Comparison of ENCODE assay signal across 19 cellular contexts in genomic region chr14:42469637-42470426, GRCh38.
DNase-seq lines count a peak whose midpoint lies in the region; ATAC-seq and TF ChIP-seq lines count a peak whose summit lies in the region.
"Had no signal": no experiment of that assay in that cellular context is flagged by ENCODE, and none has a peak within 500 bp of the region (broad histone marks: within the 10 kb centered on the region; RNA-seq: fewer than 3 reads in every experiment).

No MANE protein-coding gene starts in this region.

- H3K9ac ChIP-seq in fibroblast of lung (ENCODE audit: insufficient read depth, low read length) = no peak overlapping the region

- no peaks in the 10 kb centered on the region for H3K36me3 Mint-ChIP-seq in glutamatergic neuron (ENCODE audit: unreplicated experiment)
- H3K36me3 Mint-ChIP-seq: activated naive CD8-positive, alpha-beta T cell treated with anti-CD3 and anti-CD28 coated beads, Interleukin-2, amount 10 ng/mL, durations not matched to agents 7 days and 5 days had no signal

- no peak for TF ChIP-seq POLR2A in body of pancreas (IDR thresholded peaks at IDR 0.05)

- H3K27me3 Mint-ChIP-seq in glutamatergic neuron (ENCODE audit: unreplicated experiment) = no peaks in the 10 kb centered on the region
- H3K27me3 Mint-ChIP-seq: activated CD4-positive, alpha-beta T cell treated with anti-CD3 and anti-CD28 coated beads, Interleukin-2, amount 10 ng/mL, durations not matched to agents 7 days and 5 days; activated naive CD8-positive, alpha-beta T cell treated with anti-CD3 and anti-CD28 coated beads, Interleukin-2, amount 10 ng/mL, durations not matched to agents 7 days and 5 days had no signal

- no peaks in the 10 kb centered on the region for H3K4me1 Mint-ChIP-seq in glutamatergic neuron (ENCODE audit: low read depth, unreplicated experiment)
- H3K4me1 Mint-ChIP-seq: activated CD4-positive, alpha-beta T cell treated with anti-CD3 and anti-CD28 coated beads, Interleukin-2, amount 10 ng/mL, durations not matched to agents 7 days and 5 days; activated naive CD8-positive, alpha-beta T cell treated with anti-CD3 and anti-CD28 coated beads, Interleukin-2, amount 10 ng/mL, durations not matched to agents 7 days and 5 days had no signal

- no peaks in the 10 kb centered on the region for H3K9me2 ChIP-seq in hepatocyte (replicated peaks; ENCODE audit: insufficient read depth)

- H3K4me1 ChIP-seq in fibroblast of lung (ENCODE audit: control insufficient read depth, extremely low read depth, insufficient read depth, low read length) (no peaks in the 10 kb centered on the region), body of pancreas (no peaks in the 10 kb centered on the region), hepatocyte (ENCODE audit: insufficient read depth) (no peaks in the 10 kb centered on the region)
- H3K4me1 ChIP-seq: left ventricle myocardium inferior, spleen, upper lobe of right lung had no signal

- ATAC-seq in HG02852 (IDR thresholded peaks at IDR 0.05; ENCODE audit: unreplicated experiment) (peak; percentile 51), body of pancreas (no peak)
- ATAC-seq: upper lobe of right lung had no signal

- H3K9me3 ChIP-seq in fibroblast of lung (ENCODE audit: control insufficient read depth, insufficient read depth, low read depth, low read length) = no peaks in the 10 kb centered on the region
- no peaks in the 10 kb centered on the region for H3K9me3 ChIP-seq in body of pancreas
- no peaks in the 10 kb centered on the region for H3K9me3 ChIP-seq in hepatocyte (ENCODE audit: low read depth)
- H3K9me3 ChIP-seq: left ventricle myocardium inferior, spleen, upper lobe of right lung had no signal

- H3K27me3 ChIP-seq in fibroblast of lung (ENCODE audit: control insufficient read depth, insufficient read depth, low read length) (no peaks in the 10 kb centered on the region), body of pancreas (no peaks in the 10 kb centered on the region), hepatocyte (no peaks in the 10 kb centered on the region)
- H3K27me3 ChIP-seq: spleen, upper lobe of right lung had no signal

- intact Hi-C loops in body of pancreas (cut with DNase I) = no loop called here

- TF ChIP-seq CTCF in fibroblast of lung (conservative IDR thresholded peaks at IDR 0.05 in 1 of 2, IDR thresholded peaks at IDR 0.05 in 1 of 2; ENCODE audit: low read depth in 1 of 2, low read length in 2 of 2) (no peak), glutamatergic neuron (IDR thresholded peaks at IDR 0.05; ENCODE audit: partially characterized antibody, unreplicated experiment) (no peak), body of pancreas (IDR thresholded peaks at IDR 0.05) (no peak), hepatocyte (IDR thresholded peaks at IDR 0.05; ENCODE audit: poor library complexity) (no peak)

- no peaks in the 10 kb centered on the region for H3K9me3 Mint-ChIP-seq in glutamatergic neuron (ENCODE audit: unreplicated experiment)

- H3K79me2 ChIP-seq in fibroblast of lung (ENCODE audit: control insufficient read depth, insufficient read depth, low read length) (no peaks in the 10 kb centered on the region), hepatocyte (no peaks in the 10 kb centered on the region)

- H3K4me3 Mint-ChIP-seq in glutamatergic neuron (ENCODE audit: unreplicated experiment) = no peak overlapping the region
- H3K4me3 Mint-ChIP-seq: activated CD4-positive, alpha-beta T cell treated with anti-CD3 and anti-CD28 coated beads, Interleukin-2, amount 10 ng/mL, durations not matched to agents 7 days and 5 days; activated naive CD8-positive, alpha-beta T cell treated with anti-CD3 and anti-CD28 coated beads, Interleukin-2, amount 10 ng/mL, durations not matched to agents 7 days and 5 days had no signal

- WGBS in body of pancreas, 2 donors = 69 to 70% methylated on average over 6 of the region's 6 CpGs
- WGBS in hepatocyte (ENCODE audit: low lambda C conversion rate, missing lambda C conversion rate) = 92% methylated on average over 6 of the region's 6 CpGs

- no peaks in the 10 kb centered on the region for H4K20me1 ChIP-seq in fibroblast of lung (ENCODE audit: control insufficient read depth, extremely low read depth, insufficient read depth, low read length)
- H4K20me1 ChIP-seq in hepatocyte (ENCODE audit: insufficient read depth, poor library complexity, severe bottlenecking) = no peaks in the 10 kb centered on the region

- H3K4me3 ChIP-seq in fibroblast of lung (replicated peaks in 1 of 4; ENCODE audit: control extremely low read depth in 1 of 4, insufficient read depth in 1 of 4, low read depth in 3 of 4, low read length in 4 of 4) (no peak overlapping the region), body of pancreas (no peak overlapping the region), hepatocyte (no peak overlapping the region)
- H3K4me3 ChIP-seq: left ventricle myocardium inferior, spleen, upper lobe of right lung had no signal

- H3K27ac Mint-ChIP-seq in glutamatergic neuron (ENCODE audit: unreplicated experiment) = no peak overlapping the region
- H3K27ac Mint-ChIP-seq: activated CD4-positive, alpha-beta T cell treated with anti-CD3 and anti-CD28 coated beads, Interleukin-2, amount 10 ng/mL, durations not matched to agents 7 days and 5 days; activated naive CD8-positive, alpha-beta T cell treated with anti-CD3 and anti-CD28 coated beads, Interleukin-2, amount 10 ng/mL, durations not matched to agents 7 days and 5 days had no signal

- peak; percentile 10 for DNase-seq in DMS53 treated with DMSO at 0.1 percent for 48 hours (lab: John Stamatoyannopoulos, UW; ENCODE audit: unreplicated experiment)
- DNase-seq in OCI-M1 (lab: John Stamatoyannopoulos, UW) = peak; percentile 17
- DNase-seq in fibroblast of lung (ENCODE audit: low read depth in 2 of 2) = peak in 1 of 2 donors; percentile 25
- DNase-seq in glutamatergic neuron = no peak
- DNase-seq in body of pancreas = no peak
- no peak for DNase-seq in NCI-H128 (lab: John Stamatoyannopoulos, UW; ENCODE audit: unreplicated experiment)
- no peak for DNase-seq in hepatocyte (ENCODE audit: low spot score)
- DNase-seq: activated CD4-positive, alpha-beta T cell treated with anti-CD3 and anti-CD28 coated beads, Interleukin-2, amount 10 ng/mL, durations not matched to agents 7 days and 5 days; activated naive CD8-positive, alpha-beta T cell treated with anti-CD3 and anti-CD28 coated beads, Interleukin-2, amount 10 ng/mL, durations not matched to agents 7 days and 5 days; activated T-cell treated with anti-CD3 and anti-CD28 coated beads, Interleukin-2, amount 50 U/mL, for 48 hours; left ventricle myocardium inferior; NCI-H2029 treated with DMSO at 0.1 percent for 48 hours; NCI-H774; posterior cingulate gyrus; SIG-M5; spleen; stimulated activated naive CD4-positive, alpha-beta T cell treated with Interleukin-2 at 50 U/mL for 16 hours; upper lobe of right lung had no signal

- no peak overlapping the region for H3K27ac ChIP-seq in fibroblast of lung (ENCODE audit: insufficient read depth, low read length)
- H3K27ac ChIP-seq in body of pancreas = no peak overlapping the region
- no peak overlapping the region for H3K27ac ChIP-seq in hepatocyte
- H3K27ac ChIP-seq: left ventricle myocardium inferior, spleen, upper lobe of right lung had no signal

- H3K36me3 ChIP-seq in fibroblast of lung (ENCODE audit: control insufficient read depth, insufficient read depth, low read length) (no peaks in the 10 kb centered on the region), body of pancreas (replicated peaks in 1 of 2; ENCODE audit: insufficient read depth in 1 of 2, low read depth in 2 of 2) (no peaks in the 10 kb centered on the region), hepatocyte (replicated peaks; ENCODE audit: insufficient read depth, low read depth) (no peaks in the 10 kb centered on the region)
- H3K36me3 ChIP-seq: left ventricle myocardium inferior, spleen, upper lobe of right lung had no signal

- H2AFZ ChIP-seq in fibroblast of lung (ENCODE audit: low read length) (no peak overlapping the region), hepatocyte (no peak overlapping the region)

- H3K4me2 ChIP-seq in fibroblast of lung (ENCODE audit: extremely low read depth, insufficient read depth, low read length) (peak overlapping the region; percentile 25), hepatocyte (no peak overlapping the region)

Comparison
In these comparisons a context has a peak if more than half of its experiments do, and no peak if none do; other contexts are left out.
1. DNase-seq: peak in DMS53 treated with DMSO at 0.1 percent for 48 hours (single experiment) and OCI-M1 (single experiment); none in glutamatergic neuron (single experiment), body of pancreas (0 of 4), NCI-H128 (single experiment) and hepatocyte (single experiment).